In genomic region chr17:78133971-78134898, GRCh38 we compare ENCODE assay signal across 8 cellular contexts. TPM values are rescaled to one million over a fixed set of nuclear protein-coding genes. Genes with fewer than 3 reads are reported as not detected.
DNase-seq lines count a peak whose midpoint lies in the region; ATAC-seq and TF ChIP-seq lines count a peak whose summit lies in the region.

No MANE protein-coding gene starts in this region.

- no peaks in the 10 kb centered on the region for H3K9me3 ChIP-seq in DOHH2 (ENCODE audit: control insufficient read depth, insufficient read depth, low read length)
- no peaks in the 10 kb centered on the region for H3K9me3 ChIP-seq in liver (ENCODE audit: control insufficient read depth in 4 of 4, low read length in 3 of 4)

- H3K4me2 ChIP-seq in DOHH2 (ENCODE audit: low read length): peak overlapping the region; percentile 99

- peaks cover 13% of the 10 kb centered on the region for H3F3A ChIP-seq in DOHH2 (ENCODE audit: control insufficient read depth, insufficient read depth)

- H3K9me3 Mint-ChIP-seq in T-helper 2 cell treated with Interferon-gamma antibody and Interleukin-4, amounts not matched to agents 5 μg/mL and 100 μg/mL, for 36 hours: no peaks in the 10 kb centered on the region

- peaks cover 3% of the 10 kb centered on the region; the same call in 1 of the 2 replicates for H4K20me1 ChIP-seq in DOHH2 (ENCODE audit: control insufficient read depth, insufficient read depth, low read depth, low read length)

- peaks cover 90% of the 10 kb centered on the region for H3K36me3 ChIP-seq in DOHH2 (ENCODE audit: control insufficient read depth, low read length)
- no peaks in the 10 kb centered on the region for H3K36me3 ChIP-seq in liver (ENCODE audit: control insufficient read depth in 4 of 4, insufficient read depth in 3 of 4, low read depth in 1 of 4, low read length in 3 of 4)

- H3K27ac Mint-ChIP-seq in T-helper 2 cell treated with Interferon-gamma antibody and Interleukin-4, amounts not matched to agents 5 μg/mL and 100 μg/mL, for 36 hours: peak overlapping the region; percentile 78

- H3K4me1 ChIP-seq in DOHH2 (ENCODE audit: control insufficient read depth, low read length): peaks cover 76% of the 10 kb centered on the region
- peaks cover 0 to 20% (median 6%) of the 10 kb centered on the region in 4 donors for H3K4me1 ChIP-seq in liver (ENCODE audit: control insufficient read depth in 4 of 4, insufficient read depth in 4 of 4, low read length in 3 of 4)

- H3K4me3 ChIP-seq in DOHH2 (ENCODE audit: low read length) (peak overlapping the region; percentile 95), liver (ENCODE audit: low read depth in 1 of 3, low read length in 3 of 3) (no peak overlapping the region)

- peaks cover 56% of the 10 kb centered on the region for H3K79me2 ChIP-seq in DOHH2 (ENCODE audit: control insufficient read depth, low read length)

- peaks cover 71% of the 10 kb centered on the region for H3K36me3 Mint-ChIP-seq in T-helper 2 cell treated with Interferon-gamma antibody and Interleukin-4, amounts not matched to agents 5 μg/mL and 100 μg/mL, for 36 hours (ENCODE audit: low read depth)

- peaks cover 62% of the 10 kb centered on the region for H3K4me1 Mint-ChIP-seq in T-helper 2 cell treated with Interferon-gamma antibody and Interleukin-4, amounts not matched to agents 5 μg/mL and 100 μg/mL, for 36 hours (ENCODE audit: low read depth)

- WGBS in liver: 53% methylated on average over 39 of the region's 39 CpGs

- H3K9me2 ChIP-seq in DOHH2 (replicated peaks; ENCODE audit: control insufficient read depth, low read length): no peaks in the 10 kb centered on the region

- peak; percentile 50 to 74 for TF ChIP-seq RAD21 in liver (IDR thresholded peaks at IDR 0.05)

- H3K27me3 Mint-ChIP-seq in T-helper 2 cell treated with Interferon-gamma antibody and Interleukin-4, amounts not matched to agents 5 μg/mL and 100 μg/mL, for 36 hours (ENCODE audit: low read depth): no peaks in the 10 kb centered on the region

- no peak for ATAC-seq in HG02870 (IDR thresholded peaks at IDR 0.05; ENCODE audit: unreplicated experiment)

- no peak overlapping the region for H3K9ac ChIP-seq in liver (ENCODE audit: low read depth in 1 of 2, low read length in 2 of 2)

- DNase-seq in M059J (ENCODE audit: low read depth): peak; percentile 36
- peak; percentile 71 for DNase-seq in T-helper 2 cell treated with Interferon-gamma antibody and Interleukin-4, amounts not matched to agents 5 μg/mL and 100 μg/mL, for 36 hours (ENCODE audit: low spot score)
- peak; percentile 48 for DNase-seq in astrocyte of the hippocampus (ENCODE audit: low read depth, low spot score)
- DNase-seq in substantia nigra (lab: John Stamatoyannopoulos, UW): peak in 22 of 49 donors; percentile 10 to 69 (median 41)
- no peak for DNase-seq in medulla oblongata (ENCODE audit: extremely low spot score)

- TF ChIP-seq CTCF in DOHH2 (IDR thresholded peaks at IDR 0.05; ENCODE audit: low read depth, low read length, poor library complexity, severe bottlenecking) (peak; percentile 90), liver (IDR thresholded peaks at IDR 0.05; ENCODE audit: low read depth, low read length, missing input control) (peak; percentile 40)

- H3K4me3 Mint-ChIP-seq in T-helper 2 cell treated with Interferon-gamma antibody and Interleukin-4, amounts not matched to agents 5 μg/mL and 100 μg/mL, for 36 hours: peak overlapping the region; percentile 86

- H3K27me3 ChIP-seq in DOHH2 (ENCODE audit: control insufficient read depth, low read length) (no peaks in the 10 kb centered on the region), liver (ENCODE audit: control insufficient read depth in 4 of 4, insufficient read depth in 4 of 4, low read length in 3 of 4) (no peaks in the 10 kb centered on the region)

- H3K27ac ChIP-seq in DOHH2 (ENCODE audit: low read depth, low read length) (peak overlapping the region; percentile 90), liver (ENCODE audit: low read depth in 1 of 2, low read length in 2 of 2) (no peak overlapping the region), substantia nigra (ENCODE audit: low read depth, low read length, poor library complexity, severe bottlenecking) (peak overlapping the region; percentile 7)

TF ChIP-seq in liver, 16 proteins besides CTCF, POLR2A, EP300 and RAD21:
- TF ChIP-seq TAF1 (conservative IDR thresholded peaks at IDR 0.05): no peak
- TF ChIP-seq GABPA (IDR thresholded peaks at IDR 0.05 in 1 of 2, conservative IDR thresholded peaks at IDR 0.05 in 1 of 2): no peak
- no peak for TF ChIP-seq HNF4G (IDR thresholded peaks at IDR 0.05)
- no peak for TF ChIP-seq RXRA (IDR thresholded peaks at IDR 0.05)
- TF ChIP-seq YY1 (IDR thresholded peaks at IDR 0.05): no peak
- no peak for TF ChIP-seq MAX (IDR thresholded peaks at IDR 0.05)
- TF ChIP-seq EGR1 (IDR thresholded peaks at IDR 0.05; ENCODE audit: low read depth in 2 of 2): no peak

RNA-seq across cellular contexts. Expression of gene TMC8, which starts 3.7 kb away (rescaled TPM):
- total RNA-seq in M059J (2014; rRNA removed; shearing (Covaris generic)): not detected in 2 replicates
- total RNA-seq in liver: 10 to 100 TPM in 1 of 2 donors, 1 to 10 TPM in 1; 7.9 to 14.5 TPM
- 1 to 10 TPM; 1.3 to 2.2 TPM for polyA plus RNA-seq in liver

RNA-seq across cellular contexts. Expression of gene TMC6, which starts 5.7 kb away (rescaled TPM):
- total RNA-seq in M059J (2014; rRNA removed; shearing (Covaris generic)): 0.54 and 0.74 TPM in 2 replicates
- 10 to 100 TPM; 18.3 to 61.9 TPM for total RNA-seq in liver
- polyA plus RNA-seq in liver: 1 to 10 TPM; 7.7 to 8.4 TPM

RNA-seq across cellular contexts. Expression of gene C17orf99, which starts 11.9 kb away (rescaled TPM):
- total RNA-seq in M059J (2014; rRNA removed; shearing (Covaris generic)): not detected in 2 replicates
- total RNA-seq in liver: 10 to 100 TPM in 1 of 2 donors, not detected in 1; 98.3 TPM
- polyA plus RNA-seq in liver: not detected

RNA-seq across cellular contexts. Expression of gene SYNGR2, which starts 34.1 kb away (rescaled TPM):
- total RNA-seq in M059J (2014; rRNA removed; shearing (Covaris generic)): 34.6 and 37.6 TPM in 2 replicates
- total RNA-seq in liver: 10 to 100 TPM; 27.9 to 33.6 TPM
- 10 to 100 TPM; 76.8 to 84.7 TPM for polyA plus RNA-seq in liver

RNA-seq across cellular contexts. Expression of gene TK1, which starts 52.6 kb away (rescaled TPM):
- total RNA-seq in M059J (2014; rRNA removed; shearing (Covaris generic)): 107 and 150 TPM in 2 replicates
- 10 to 100 TPM in 1 of 2 donors, under 1 TPM in 1; 0.84 to 97.6 TPM for total RNA-seq in liver
- polyA plus RNA-seq in liver: 10 to 100 TPM in 1 of 2 donors, 1 to 10 TPM in 1; 5.9 to 14.2 TPM

Comparison
In these comparisons a context has a peak if more than half of its experiments do, and no peak if none do; other contexts are left out.
1. H3K27ac ChIP-seq: peak in DOHH2 (single experiment) and substantia nigra (single experiment); none in liver (0 of 2).
2. RNA of gene TMC6, which starts 5.7 kb away (total RNA-seq): 18.3 to 61.9 TPM in liver; 0.54 to 0.74 TPM in M059J; every median in the first group is over 10 times any median in the second.